11 cellular contexts compared by ENCODE assay signal in the genomic region with DNA sequence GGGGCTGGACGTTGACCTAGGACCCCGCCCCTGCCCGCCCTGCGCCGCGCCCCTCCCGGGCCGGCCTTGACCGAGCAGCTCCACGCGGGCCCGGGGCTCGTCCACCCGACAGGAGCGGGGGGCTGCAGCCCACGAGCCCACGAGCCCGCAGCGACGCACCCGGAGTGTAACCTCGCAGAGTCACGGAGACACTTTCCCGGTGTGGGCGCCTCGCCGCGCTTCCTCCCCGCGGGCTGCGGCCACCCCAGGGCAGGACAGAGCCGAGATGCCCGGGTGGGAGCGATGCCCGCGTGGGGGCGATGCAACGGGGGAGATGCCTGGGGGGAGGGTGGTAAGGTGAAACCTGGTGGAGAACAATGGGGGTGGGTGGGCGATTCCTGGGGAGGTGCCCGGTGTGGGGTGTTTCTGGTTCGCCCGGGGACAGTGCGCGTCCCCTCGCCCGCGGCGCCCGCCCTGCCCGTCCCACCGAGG. TPM values are rescaled to one million over a fixed set of nuclear protein-coding genes. Genes with fewer than 3 reads are reported as not detected.
A peak's percentile ranks its signal among the peaks of the same experiment; 100 is the strongest.
DNase-seq lines count a peak whose midpoint lies in the region; ATAC-seq and TF ChIP-seq lines count a peak whose summit lies in the region.
"Had no signal": no experiment of that assay in that cellular context is flagged by ENCODE, and none has a peak within 500 bp of the region (broad histone marks: within the 10 kb centered on the region; RNA-seq: fewer than 3 reads in every experiment).

No MANE protein-coding gene starts in this region.

- H2AFZ ChIP-seq in smooth muscle cell (ENCODE audit: low read depth), result no peak overlapping the region

- H3K4me3 ChIP-seq in iPS-18c (ENCODE audit: insufficient read depth, low read depth, low read length) (peak overlapping the region; percentile 58), smooth muscle cell (peak overlapping the region; percentile 49)
- H3K4me3 ChIP-seq: K562 had no signal

- no peaks in the 10 kb centered on the region for H3K4me1 Mint-ChIP-seq in WTC11

- TF ChIP-seq CTCF in GM20000 (IDR thresholded peaks at IDR 0.05; ENCODE audit: extremely low read depth, missing control alignments), result no peak
- no peak for TF ChIP-seq CTCF in WTC11 (IDR thresholded peaks at IDR 0.05)
- TF ChIP-seq CTCF in smooth muscle cell (IDR thresholded peaks at IDR 0.05; ENCODE audit: borderline replicate concordance, insufficient read depth, poor library complexity, severe bottlenecking), result no peak

- H3K79me2 ChIP-seq in smooth muscle cell (ENCODE audit: low read depth), result no peaks in the 10 kb centered on the region

- DNase-seq in GM20000 (ENCODE audit: low spot score) (peak; percentile 46), WTC11 (ENCODE audit: low spot score) (no peak), smooth muscle cell (lab: John Stamatoyannopoulos, UW; ENCODE audit: unreplicated experiment) (no peak), NCI-H524 treated with DMSO at 0.1 percent for 48 hours (lab: John Stamatoyannopoulos, UW) (no peak), NCI-H748 (lab: John Stamatoyannopoulos, UW; ENCODE audit: unreplicated experiment) (no peak)
- DNase-seq: activated CD4-positive, alpha-beta T cell treated with anti-CD3 and anti-CD28 coated beads, Interleukin-2, amount 50 U/mL, for 48 hours; HCEC 1CT; stimulated activated naive CD4-positive, alpha-beta T cell treated with Interleukin-2 at 50 U/mL for 16 hours had no signal

- peaks cover 88% of the 10 kb centered on the region for H3K27me3 ChIP-seq in smooth muscle cell (ENCODE audit: low read depth)

- H3K4me3 Mint-ChIP-seq in WTC11, result peak overlapping the region; percentile 29; the same call in 1 of the 2 replicates

- H4K20me1 ChIP-seq in smooth muscle cell (ENCODE audit: low read depth), result no peaks in the 10 kb centered on the region

- POLR2A ChIA-PET in WTC11 (lab: Charles Lee), result no interaction called here

- H3K27me3 Mint-ChIP-seq in WTC11 (ENCODE audit: low read depth), result peaks cover 87% of the 10 kb centered on the region

- peaks cover 14% of the 10 kb centered on the region for H3K4me1 ChIP-seq in smooth muscle cell (ENCODE audit: low read depth)

- WGBS in smooth muscle cell (ENCODE audit: low lambda C conversion rate), result under 1% methylated on average over 15 of the region's 51 CpGs

- H3K27ac ChIP-seq in smooth muscle cell (ENCODE audit: low read depth), result no peak overlapping the region

- no peaks in the 10 kb centered on the region for H3K9me3 Mint-ChIP-seq in WTC11

- no peak overlapping the region for H3K9ac ChIP-seq in smooth muscle cell (ENCODE audit: low read depth)

- CTCF ChIA-PET in WTC11 (lab: Charles Lee), result interaction anchor here (1.5 kb wide), 1 partner anchor 81 kb away, joined by 7 read pairs; no protein-coding TSS in a partner anchor

- no peaks in the 10 kb centered on the region for H3K36me3 Mint-ChIP-seq in WTC11

- H3K36me3 ChIP-seq in smooth muscle cell (ENCODE audit: low read depth), result no peaks in the 10 kb centered on the region

- H3K4me2 ChIP-seq in smooth muscle cell, result peak overlapping the region; percentile 92

- no peak overlapping the region for H3K27ac Mint-ChIP-seq in WTC11

- no peaks in the 10 kb centered on the region for H3K9me3 ChIP-seq in iPS-18c (ENCODE audit: control insufficient read depth, insufficient read depth, low read length)
- H3K9me3 ChIP-seq in smooth muscle cell (replicated peaks; ENCODE audit: low read depth), result no peaks in the 10 kb centered on the region

- ATAC-seq in WTC11 (no peak), GM18870 (IDR thresholded peaks at IDR 0.05; ENCODE audit: unreplicated experiment) (no peak)
- ATAC-seq: K562 had no signal

- no peaks in the 10 kb centered on the region for H3F3A ChIP-seq in smooth muscle cell (ENCODE audit: low read depth)

TF ChIP-seq in WTC11, 78 proteins besides CTCF, POLR2A, EP300 and RAD21:
- TF ChIP-seq, protein P1, sequence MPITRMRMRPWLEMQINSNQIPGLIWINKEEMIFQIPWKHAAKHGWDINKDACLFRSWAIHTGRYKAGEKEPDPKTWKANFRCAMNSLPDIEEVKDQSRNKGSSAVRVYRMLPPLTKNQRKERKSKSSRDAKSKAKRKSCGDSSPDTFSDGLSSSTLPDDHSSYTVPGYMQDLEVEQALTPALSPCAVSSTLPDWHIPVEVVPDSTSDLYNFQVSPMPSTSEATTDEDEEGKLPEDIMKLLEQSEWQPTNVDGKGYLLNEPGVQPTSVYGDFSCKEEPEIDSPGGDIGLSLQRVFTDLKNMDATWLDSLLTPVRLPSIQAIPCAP (CRISPR knock-in tag; IDR thresholded peaks at IDR 0.05), result no peak
- TF ChIP-seq ZNF416 (CRISPR knock-in tag; IDR thresholded peaks at IDR 0.05) (no peak), TEAD4 (CRISPR knock-in tag; IDR thresholded peaks at IDR 0.05) (no peak), JUN (CRISPR knock-in tag; IDR thresholded peaks at IDR 0.05) (no peak), ZNF219 (CRISPR knock-in tag; IDR thresholded peaks at IDR 0.05; ENCODE audit: borderline replicate concordance) (no peak), ZNF396 (CRISPR knock-in tag; IDR thresholded peaks at IDR 0.05; ENCODE audit: borderline replicate concordance) (no peak)
- TF ChIP-seq, protein P2, sequence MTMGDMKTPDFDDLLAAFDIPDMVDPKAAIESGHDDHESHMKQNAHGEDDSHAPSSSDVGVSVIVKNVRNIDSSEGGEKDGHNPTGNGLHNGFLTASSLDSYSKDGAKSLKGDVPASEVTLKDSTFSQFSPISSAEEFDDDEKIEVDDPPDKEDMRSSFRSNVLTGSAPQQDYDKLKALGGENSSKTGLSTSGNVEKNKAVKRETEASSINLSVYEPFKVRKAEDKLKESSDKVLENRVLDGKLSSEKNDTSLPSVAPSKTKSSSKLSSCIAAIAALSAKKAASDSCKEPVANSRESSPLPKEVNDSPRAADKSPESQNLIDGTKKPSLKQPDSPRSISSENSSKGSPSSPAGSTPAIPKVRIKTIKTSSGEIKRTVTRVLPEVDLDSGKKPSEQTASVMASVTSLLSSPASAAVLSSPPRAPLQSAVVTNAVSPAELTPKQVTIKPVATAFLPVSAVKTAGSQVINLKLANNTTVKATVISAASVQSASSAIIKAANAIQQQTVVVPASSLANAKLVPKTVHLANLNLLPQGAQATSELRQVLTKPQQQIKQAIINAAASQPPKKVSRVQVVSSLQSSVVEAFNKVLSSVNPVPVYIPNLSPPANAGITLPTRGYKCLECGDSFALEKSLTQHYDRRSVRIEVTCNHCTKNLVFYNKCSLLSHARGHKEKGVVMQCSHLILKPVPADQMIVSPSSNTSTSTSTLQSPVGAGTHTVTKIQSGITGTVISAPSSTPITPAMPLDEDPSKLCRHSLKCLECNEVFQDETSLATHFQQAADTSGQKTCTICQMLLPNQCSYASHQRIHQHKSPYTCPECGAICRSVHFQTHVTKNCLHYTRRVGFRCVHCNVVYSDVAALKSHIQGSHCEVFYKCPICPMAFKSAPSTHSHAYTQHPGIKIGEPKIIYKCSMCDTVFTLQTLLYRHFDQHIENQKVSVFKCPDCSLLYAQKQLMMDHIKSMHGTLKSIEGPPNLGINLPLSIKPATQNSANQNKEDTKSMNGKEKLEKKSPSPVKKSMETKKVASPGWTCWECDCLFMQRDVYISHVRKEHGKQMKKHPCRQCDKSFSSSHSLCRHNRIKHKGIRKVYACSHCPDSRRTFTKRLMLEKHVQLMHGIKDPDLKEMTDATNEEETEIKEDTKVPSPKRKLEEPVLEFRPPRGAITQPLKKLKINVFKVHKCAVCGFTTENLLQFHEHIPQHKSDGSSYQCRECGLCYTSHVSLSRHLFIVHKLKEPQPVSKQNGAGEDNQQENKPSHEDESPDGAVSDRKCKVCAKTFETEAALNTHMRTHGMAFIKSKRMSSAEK (CRISPR knock-in tag; IDR thresholded peaks at IDR 0.05; ENCODE audit: borderline replicate concordance), result no peak

RNA-seq across cellular contexts. Expression of gene ZBED4, which starts 4.9 kb away (rescaled TPM):
- 24.7 to 29.2 TPM (median 24.8 TPM) in 3 replicates for total RNA-seq in WTC11 (2021)
- 16.6 and 16.8 TPM in 2 replicates for total RNA-seq in smooth muscle cell
- 12.1 and 13.1 TPM in 2 replicates for polyA plus RNA-seq in smooth muscle cell

RNA-seq across cellular contexts. Expression of gene BRD1, which starts 21.1 kb away (rescaled TPM):
- 36.4 to 37.9 TPM (median 36.6 TPM) in 3 replicates for total RNA-seq in WTC11 (2021)
- 18.3 and 20.5 TPM in 2 replicates for total RNA-seq in smooth muscle cell
- 15.0 and 21.6 TPM in 2 replicates for polyA plus RNA-seq in smooth muscle cell
